Comparison of ENCODE assay signal across 12 cellular contexts in the genomic region with DNA sequence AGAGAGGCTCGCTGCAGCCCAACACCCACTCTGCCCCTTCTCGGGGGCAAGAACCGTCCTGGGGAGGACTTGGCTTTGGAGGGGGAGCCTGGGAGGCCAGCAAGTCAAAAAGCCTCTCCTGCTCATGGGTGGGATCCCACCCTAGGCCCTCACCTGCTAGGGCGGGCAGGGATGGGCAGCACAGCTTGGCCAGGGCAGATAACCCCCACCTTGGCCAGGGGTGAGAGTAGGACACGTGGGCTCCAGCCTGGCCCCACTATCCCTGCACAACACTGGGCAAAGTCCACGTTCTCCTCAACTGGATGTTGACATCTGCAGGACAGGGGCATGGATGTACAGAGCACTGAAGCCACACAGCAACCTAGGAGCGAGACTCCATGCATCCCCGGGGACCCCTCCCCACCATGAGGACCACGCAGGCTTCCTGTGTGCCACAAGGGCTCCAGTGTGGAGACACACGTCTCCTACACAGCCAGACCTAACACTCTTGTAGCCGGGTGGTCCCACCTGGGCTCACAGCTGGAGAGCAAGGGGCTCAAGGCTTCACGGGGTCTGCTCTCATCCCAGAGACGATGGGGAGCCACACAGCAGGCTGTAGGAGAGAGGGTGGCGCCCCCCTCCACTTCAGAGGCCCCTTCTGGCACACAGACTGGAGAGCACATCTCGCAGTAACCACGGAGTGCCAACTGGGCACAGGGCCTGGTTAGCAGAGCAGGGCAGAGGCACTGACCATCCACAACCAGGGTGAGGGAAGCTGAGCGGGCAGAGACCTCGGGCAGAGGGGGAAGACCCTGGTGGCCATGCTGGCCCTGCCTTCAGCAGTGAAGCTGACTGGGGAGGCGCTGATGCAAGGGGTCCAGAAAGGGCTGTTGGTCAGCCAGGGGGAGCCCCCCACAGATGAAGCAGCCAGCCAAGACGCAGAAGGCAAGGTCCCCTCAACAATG.
"Had no signal": no experiment of that assay in that cellular context is flagged by ENCODE, and none has a peak within 500 bp of the region (broad histone marks: within the 10 kb centered on the region; RNA-seq: fewer than 3 reads in every experiment).

No MANE protein-coding gene starts in this region.

- FAIRE-seq: small intestine had no signal

- H2AFZ ChIP-seq: neural progenitor cell, parathyroid adenoma had no signal

- H3K4me3 ChIP-seq: dorsolateral prefrontal cortex, neural progenitor cell, transverse colon had no signal

- H3K4me1 ChIP-seq: parathyroid adenoma had no signal

- H3K9ac ChIP-seq: neural progenitor cell, parathyroid adenoma had no signal

- H3K27me3 ChIP-seq: dorsolateral prefrontal cortex, neural progenitor cell, transverse colon had no signal

- H3K4me2 ChIP-seq: neural progenitor cell had no signal

- H3K9me3 ChIP-seq: transverse colon had no signal

- DNase-seq: activated CD4-positive, alpha-beta memory T cell treated with anti-CD3 and anti-CD28 coated beads for 36 hours; activated CD4-positive, alpha-beta T cell treated with anti-CD3 and anti-CD28 coated beads for 1 hour; activated gamma-delta T cell treated with Interleukin-2 at 50 U/mL for 16 hours; activated naive CD8-positive, alpha-beta T cell treated with anti-CD3 and anti-CD28 coated beads, Interleukin-2, amount 10 ng/mL, durations not matched to agents 7 days and 5 days; activated T-cell treated with anti-CD3 and anti-CD28 coated beads, Interleukin-2, amount 50 U/mL, for 48 hours; dorsolateral prefrontal cortex; immature natural killer cell; retina; small intestine; transverse colon had no signal

- H3K27ac ChIP-seq: neural progenitor cell, parathyroid adenoma, transverse colon had no signal

- H3K36me3 ChIP-seq: neural progenitor cell, transverse colon had no signal
